Comparison of ENCODE assay signal across 8 cellular contexts in the genomic region with DNA sequence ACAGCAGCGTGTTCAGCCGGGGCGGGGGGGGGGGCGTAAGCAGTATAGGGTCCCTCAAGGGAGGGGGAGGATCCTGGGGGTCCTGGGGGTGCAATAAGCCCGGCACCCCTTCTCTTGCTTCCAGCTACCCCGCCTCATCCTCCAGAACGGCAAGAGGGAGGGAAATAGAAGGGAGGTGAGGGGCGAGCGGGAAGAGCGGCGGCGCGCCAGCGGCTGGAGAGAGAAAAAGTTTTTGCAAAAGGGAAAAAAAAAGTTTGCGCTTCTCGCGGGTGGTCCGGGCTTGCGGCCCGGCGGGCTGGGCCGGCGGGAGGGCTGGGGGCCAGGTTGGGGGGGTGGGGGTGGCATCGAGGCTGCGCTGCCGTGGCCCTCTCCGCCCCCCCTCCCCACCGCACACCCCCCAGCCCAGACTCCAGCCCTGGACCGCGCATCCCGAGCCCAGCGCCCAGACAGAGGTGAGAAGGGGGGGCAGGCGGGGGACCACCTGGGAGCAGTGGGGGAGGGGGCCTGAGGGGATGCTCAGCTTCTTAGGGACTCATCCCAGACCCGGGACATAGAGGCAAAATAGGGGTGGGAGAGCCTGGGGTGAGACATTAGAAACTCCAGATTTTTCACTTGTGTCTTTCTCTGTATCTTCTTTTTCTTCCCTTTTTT. TPM values are rescaled to one million over a fixed set of nuclear protein-coding genes. Genes with fewer than 3 reads are reported as not detected.
DNase-seq lines count a peak whose midpoint lies in the region; ATAC-seq, FAIRE-seq and TF ChIP-seq lines count a peak whose summit lies in the region.

A gene (plus strand): TSS at position 36 of the 651 bp plus-strand sequence. CDS start 3,907 bp downstream, outside the sequence.

- peak; percentile 73 for DNase-seq in GM10266 (ENCODE audit: extremely low spot score)
- DNase-seq in NT2/D1 (ENCODE audit: low read depth, low spot score): no peak
- DNase-seq in H1 (ENCODE audit: low read depth in 1 of 2, low spot score in 2 of 2): no peak
- no peak for DNase-seq in naive thymus-derived CD4-positive, alpha-beta T cell
- no peak for DNase-seq in stimulated activated naive CD4-positive, alpha-beta T cell (lab: John Stamatoyannopoulos, UW)
- no peak for DNase-seq in NCI-H2029 (lab: John Stamatoyannopoulos, UW)
- DNase-seq in NOMO-1 treated with dmso at 0.1 percent for 144 hours (lab: John Stamatoyannopoulos, UW; ENCODE audit: unreplicated experiment): no peak

- H4K20me1 ChIP-seq in H1 (replicated peaks in 1 of 2; ENCODE audit: control insufficient read depth in 1 of 2, insufficient read depth in 2 of 2, low read length in 2 of 2): no peaks in the 10 kb centered on the region

- H3K4me3 ChIP-seq in NT2/D1 (ENCODE audit: insufficient read length, low read depth): peak within 1 kb of the TSS; percentile 78
- H3K4me3 ChIP-seq in H1 (ENCODE audit: extremely low read depth in 1 of 4, insufficient read depth in 2 of 4, low read depth in 3 of 4, low read length in 4 of 4): peak within 1 kb of the TSS; percentile 67 to 91 (median 78)
- H3K4me3 ChIP-seq in naive thymus-derived CD4-positive, alpha-beta T cell (ENCODE audit: low read length): peak within 1 kb of the TSS; percentile 97

- no peak within 1 kb of the TSS for H3K14ac ChIP-seq in H1 (ENCODE audit: insufficient read length)

- H3K4me1 ChIP-seq in NT2/D1 (ENCODE audit: insufficient read depth, insufficient read length) (peaks cover 17% of the 10 kb centered on the region), H1 (replicated peaks in 1 of 4; ENCODE audit: control insufficient read depth in 3 of 4, insufficient read depth in 4 of 4, low read length in 3 of 4) (peaks cover 0 to 26% (median 15%) of the 10 kb centered on the region in 4 experiments; a peak in 6 of 7 replicates)
- H3K4me1 ChIP-seq in naive thymus-derived CD4-positive, alpha-beta T cell (ENCODE audit: control insufficient read depth in 2 of 2, insufficient read depth in 2 of 2, low read length in 2 of 2): peaks cover 21 to 35% of the 10 kb centered on the region in 2 donors

- H4K8ac ChIP-seq in H1 (ENCODE audit: extremely low read depth, insufficient read depth, low read length): no peak within 1 kb of the TSS; the same call in 1 of the 2 replicates

- H3K4me1 Mint-ChIP-seq in naive thymus-derived CD4-positive, alpha-beta T cell: peaks cover 37 to 53% (median 44%) of the 10 kb centered on the region in 7 donors

- intact Hi-C loops in naive thymus-derived CD4-positive, alpha-beta T cell (cut with micrococcal nuclease): loop anchor here (1.0 to 10.0 kb wide), 15 partner anchors 17 to 445 kb away; a partner anchor contains a TSS

- peak within 1 kb of the TSS; percentile 92 for H2BK15ac ChIP-seq in H1 (ENCODE audit: low read length)

- H2BK12ac ChIP-seq in H1 (ENCODE audit: low read depth, low read length): peak within 1 kb of the TSS; percentile 43; the same call in 1 of the 2 replicates

- H3K79me2 ChIP-seq in H1 (ENCODE audit: control insufficient read depth in 1 of 2, insufficient read depth in 2 of 2, low read length in 2 of 2): peaks cover 0 to 16% of the 10 kb centered on the region in 2 experiments; a peak in 1 of 4 replicates

- peak within 1 kb of the TSS; percentile 78 to 99 (median 96) for H3K4me3 Mint-ChIP-seq in naive thymus-derived CD4-positive, alpha-beta T cell

- no peaks in the 10 kb centered on the region for H3K36me3 Mint-ChIP-seq in naive thymus-derived CD4-positive, alpha-beta T cell

- ATAC-seq in naive thymus-derived CD4-positive, alpha-beta T cell: no peak
- no peak for ATAC-seq in HG03025 (IDR thresholded peaks at IDR 0.05; ENCODE audit: low FRiP score, unreplicated experiment)

- H3K9me3 ChIP-seq in NT2/D1 (ENCODE audit: insufficient read depth, low read length): no peaks in the 10 kb centered on the region
- H3K9me3 ChIP-seq in H1 (ENCODE audit: insufficient read depth in 2 of 2, low read depth in 1 of 2, low read length in 1 of 2): no peaks in the 10 kb centered on the region
- no peaks in the 10 kb centered on the region for H3K9me3 ChIP-seq in naive thymus-derived CD4-positive, alpha-beta T cell (ENCODE audit: control insufficient read depth in 2 of 3, low read length in 3 of 3)

- peak within 1 kb of the TSS; percentile 52 for H3K56ac ChIP-seq in H1 (replicated peaks; ENCODE audit: insufficient read length, low read depth, low read length)

- H2AK5ac ChIP-seq in H1 (ENCODE audit: low read depth, low read length): no peak within 1 kb of the TSS

- TF ChIP-seq POLR2A in H1 (IDR thresholded peaks at IDR 0.05; ENCODE audit: control extremely low read depth in 1 of 2, low read depth in 2 of 2, low read length in 2 of 2): no peak

- 0% methylated on average over 1 of the region's 34 CpGs; no CpG with 5 or more reads in 1 of the 2 experiments for WGBS in H1 (ENCODE audit: extremely low coverage in 1 of 2, insufficient coverage in 1 of 2, insufficient read length in 1 of 2, insufficient replicate concordance in 2 of 2, low coverage in 1 of 2, low lambda C conversion rate in 2 of 2, missing lambda C conversion rate in 1 of 2), 2 experiments

- H2BK120ac ChIP-seq in H1 (replicated peaks; ENCODE audit: low read depth, low read length): peak within 1 kb of the TSS; percentile 34

- POLR2A ChIA-PET in H1 (lab: Charles Lee; ENCODE audit: partially characterized antibody): interaction anchor here (0.6 to 6.4 kb wide), 9 partner anchors 7 to 372 kb away, joined by 3 to 51 read pairs (median 4); a partner anchor contains a TSS
- POLR2A ChIA-PET in naive thymus-derived CD4-positive, alpha-beta T cell (lab: Charles Lee): interaction anchor here (0.5 to 6.9 kb wide), 9 partner anchors 10 to 247 kb away, joined by 3 to 81 read pairs (median 3); a partner anchor contains a TSS

- H3K9ac ChIP-seq in NT2/D1 (ENCODE audit: insufficient read length, low read depth): peak within 1 kb of the TSS; percentile 96
- H3K9ac ChIP-seq in H1 (replicated peaks in 1 of 4; ENCODE audit: extremely low read depth in 1 of 4, low read depth in 3 of 4, low read length in 3 of 4): peak within 1 kb of the TSS in 2 of 4 experiments; percentile 40 to 44; a peak in 4 of 7 replicates

- H3K9me3 Mint-ChIP-seq in naive thymus-derived CD4-positive, alpha-beta T cell: peaks cover 0 to 2% (median 0%) of the 10 kb centered on the region in 11 donors

- no peak within 1 kb of the TSS for H2AFZ ChIP-seq in H1 (ENCODE audit: low read length)

- H4K91ac ChIP-seq in H1 (replicated peaks; ENCODE audit: insufficient read length, low read length): peak within 1 kb of the TSS; percentile 68

- H3K79me1 ChIP-seq in H1 (ENCODE audit: low read depth, low read length): no peaks in the 10 kb centered on the region

- peaks cover 14% of the 10 kb centered on the region for H3K23me2 ChIP-seq in H1 (ENCODE audit: low read depth, low read length)

- H2BK20ac ChIP-seq in H1 (ENCODE audit: low read length): 0 out of 2 replicates have a peak within 1 kb of the TSS, but pooled peaks have one; percentile 48

- H4K5ac ChIP-seq in H1 (ENCODE audit: insufficient read length, low read depth, low read length): peak within 1 kb of the TSS; percentile 86

- H3K27me3 Mint-ChIP-seq in naive thymus-derived CD4-positive, alpha-beta T cell: peaks cover 0 to 22% (median 8%) of the 10 kb centered on the region in 5 donors

- no peak for TF ChIP-seq RAD21 in H1 (IDR thresholded peaks at IDR 0.05 in 1 of 2, conservative IDR thresholded peaks at IDR 0.05 in 1 of 2; ENCODE audit: low read depth in 2 of 2, low read length in 2 of 2)

- H3K23ac ChIP-seq in H1 (ENCODE audit: insufficient read length): no peak within 1 kb of the TSS

- H3K4me2 ChIP-seq in H1 (ENCODE audit: insufficient read depth in 1 of 2, low read depth in 2 of 2, low read length in 2 of 2): peak within 1 kb of the TSS; percentile 85 to 95

- H3K27me3 ChIP-seq in NT2/D1 (ENCODE audit: insufficient read depth, insufficient read length) (no peaks in the 10 kb centered on the region), H1 (replicated peaks in 1 of 4; ENCODE audit: control insufficient read depth in 3 of 4, extremely low read depth in 1 of 4, insufficient read depth in 3 of 4, low read length in 3 of 4) (no peaks in the 10 kb centered on the region)
- no peaks in the 10 kb centered on the region for H3K27me3 ChIP-seq in naive thymus-derived CD4-positive, alpha-beta T cell (ENCODE audit: control insufficient read depth in 2 of 2, insufficient read depth in 2 of 2, low read length in 2 of 2)

- CTCF ChIA-PET in H1 (lab: Charles Lee; ENCODE audit: partially characterized antibody): interaction anchor here (0.8 to 18.5 kb wide), 12 partner anchors 9 to 370 kb away, joined by 3 to 478 read pairs (median 6); a partner anchor contains a TSS
- CTCF ChIA-PET in naive thymus-derived CD4-positive, alpha-beta T cell (lab: Charles Lee): interaction anchor here (0.5 to 6.5 kb wide), 14 partner anchors 9 to 1403 kb away, joined by 3 to 101 read pairs (median 4); a partner anchor contains a TSS

- peak in 1 of 2 experiments; percentile 51; a peak in 1 of 3 replicates for TF ChIP-seq EP300 in H1 (IDR thresholded peaks at IDR 0.05; ENCODE audit: borderline replicate concordance in 1 of 2, low read depth in 2 of 2, low read length in 2 of 2)

- peak within 1 kb of the TSS; percentile 87; the same call in 1 of the 2 replicates for H3K27ac ChIP-seq in H1 (ENCODE audit: low read depth, low read length)
- H3K27ac ChIP-seq in naive thymus-derived CD4-positive, alpha-beta T cell (ENCODE audit: low read depth, low read length): peak within 1 kb of the TSS; percentile 71

- H2BK5ac ChIP-seq in H1 (ENCODE audit: low read depth, low read length): peak within 1 kb of the TSS; percentile 85; the same call in 1 of the 2 replicates

- no peak for FAIRE-seq in H1 (lab: Jason Lieb, UNC)

- H3K27ac Mint-ChIP-seq in naive thymus-derived CD4-positive, alpha-beta T cell: peak within 1 kb of the TSS; percentile 89 to 98 (median 96)

- H3K36me3 ChIP-seq in NT2/D1 (ENCODE audit: insufficient read depth, insufficient read length, low read length): no peaks in the 10 kb centered on the region
- H3K36me3 ChIP-seq in H1 (ENCODE audit: control insufficient read depth in 2 of 4, insufficient read depth in 4 of 4, low read length in 3 of 4): peaks cover 0 to 4% (median 0%) of the 10 kb centered on the region in 4 experiments; a peak in 2 of 8 replicates
- no peaks in the 10 kb centered on the region for H3K36me3 ChIP-seq in naive thymus-derived CD4-positive, alpha-beta T cell (ENCODE audit: control insufficient read depth in 2 of 3, insufficient read depth in 3 of 3, low read length in 3 of 3)

- H3K4ac ChIP-seq in H1 (replicated peaks; ENCODE audit: insufficient read length, low read depth, low read length): peak within 1 kb of the TSS; percentile 87

- H3K18ac ChIP-seq in H1 (ENCODE audit: extremely low read depth, low read length): peak within 1 kb of the TSS; percentile 62

- TF ChIP-seq CTCF in GM10266 (IDR thresholded peaks at IDR 0.05; ENCODE audit: control insufficient read depth, insufficient read depth, low read depth, missing control alignments): no peak
- no peak for TF ChIP-seq CTCF in H1 (IDR thresholded peaks at IDR 0.05; ENCODE audit: control extremely low read depth in 1 of 3, insufficient read depth in 1 of 3, low read depth in 1 of 3, low read length in 3 of 3)

RNA-seq across cellular contexts. Expression of the gene that starts here (rescaled TPM):
- total RNA-seq in H1 (2021; fragmentation: NEBNext Ultra II Directional; extraction: Animal tissue kit (Norgen Biotek cat#: 25700)): 20.6 and 23.5 TPM in 2 replicates
- polyA plus RNA-seq in H1 (2011; rRNA removed): 25.3 and 31.0 TPM in 2 replicates
- polyA plus RNA-seq in H1 (2011; cell fraction: cytosol; rRNA removed): 24.6 TPM
- 86.7 TPM for polyA plus RNA-seq in H1 (2011; cell fraction: nucleus; rRNA removed)
- 19.9 to 24.3 TPM (median 22.0 TPM) in 4 replicates for polyA plus RNA-seq in H1 (2012, experiment 1 of 2)
- 14.8 TPM for polyA plus RNA-seq in H1 (2012, experiment 2 of 2)
- polyA plus RNA-seq in H1 (2013, experiment 1 of 2): 17.8 TPM
- 16.1 TPM for polyA plus RNA-seq in H1 (2013, experiment 2 of 2)
- 25.1 and 28.1 TPM in 2 replicates for polyA minus RNA-seq in H1 (2011; rRNA and poly(A)+ RNA removed)
- polyA minus RNA-seq in H1 (2011; cell fraction: cytosol; rRNA and poly(A)+ RNA removed): 16.2 TPM
- polyA minus RNA-seq in H1 (2011; cell fraction: nucleus; rRNA and poly(A)+ RNA removed): 30.0 TPM
- total RNA-seq in naive thymus-derived CD4-positive, alpha-beta T cell: 1 to 10 TPM in 2 of 5 experiments, under 1 TPM in 3; 0.39 to 1.4 (median 0.45) TPM
- polyA plus RNA-seq in naive thymus-derived CD4-positive, alpha-beta T cell: not detected

Comparison
In these comparisons a context has a peak if more than half of its experiments do, and no peak if none do; other contexts are left out.
1. RNA of the gene that starts here (polyA plus RNA-seq): 14.8 to 86.7 TPM in H1; not detected in naive thymus-derived CD4-positive, alpha-beta T cell; every median in the first group is over 10 times any median in the second.
2. Peak in every context shown above with its lines, with median percentiles within 50 percentile points of each other: H3K4me3 ChIP-seq.